ENCODE assay signal across 1 cellular context in genomic region chr3:48022178-48022577, GRCh38.
TF ChIP-seq lines count a peak whose summit lies in the region.

No MANE protein-coding gene starts in this region.

TF ChIP-seq in H1, 55 proteins besides CTCF, POLR2A, EP300 and RAD21 (continued from another document):
- no peak for TF ChIP-seq BRCA1 (IDR thresholded peaks at IDR 0.05; ENCODE audit: low read depth, low read length)
